ENCODE assay signal across 8 cellular contexts in genomic region chr6:142300758-142301251, GRCh38. TPM values are rescaled to one million over a fixed set of nuclear protein-coding genes. Genes with fewer than 3 reads are reported as not detected.
A peak's percentile ranks its signal among the peaks of the same experiment; 100 is the strongest.
DNase-seq lines count a peak whose midpoint lies in the region; ATAC-seq and TF ChIP-seq lines count a peak whose summit lies in the region.

No MANE protein-coding gene starts in this region.

- no peaks in the 10 kb centered on the region for H3K36me3 ChIP-seq in Caco-2 (ENCODE audit: control insufficient read depth, insufficient read depth, low read length)
- no peaks in the 10 kb centered on the region for H3K36me3 ChIP-seq in Peyer's patch

- intact Hi-C loops in Caco-2 (cut with micrococcal nuclease; ENCODE audit: unreplicated experiment) = loop anchor here (2.0 kb wide), 1 partner anchor 144 kb away; no protein-coding TSS in a partner anchor

- H3K9me3 ChIP-seq in Caco-2 (no peaks in the 10 kb centered on the region), Peyer's patch (no peaks in the 10 kb centered on the region)

- BruUV-seq in Caco-2 (replicated peaks; lab: Mats Ljungman, UMichigan) = TSS peak; percentile 56

- no peaks in the 10 kb centered on the region for H3K27me3 Mint-ChIP-seq in Caco-2 (ENCODE audit: insufficient read depth, unreplicated experiment)
- H3K27me3 Mint-ChIP-seq in nephron progenitor cell (ENCODE audit: low read depth, poor library complexity) = peaks cover 39% of the 10 kb centered on the region

- CTCF ChIA-PET in Caco-2 (lab: Charles Lee) = interaction anchor here (0.6 to 2.1 kb wide), 6 partner anchors 21 to 86 kb away, joined by 3 to 16 read pairs (median 4); no protein-coding TSS in a partner anchor

- no peak for TF ChIP-seq POLR2A in Peyer's patch (IDR thresholded peaks at IDR 0.05)

- H3K27ac ChIP-seq in Peyer's patch (peak overlapping the region in 2 of 4 donors; percentile 31 to 59), epithelial cell of prostate (peak overlapping the region; percentile 95)

- DNase-seq in Caco-2 (no peak), Peyer's patch (peak in 2 of 3 donors; percentile 57 to 74), epithelial cell of prostate (ENCODE audit: low read depth, low spot score) (peak; percentile 97), nephron progenitor cell (no peak), cerebellum (ENCODE audit: low spot score) (no peak)
- no peak for DNase-seq in stimulated activated CD4-positive, alpha-beta T cell treated with anti-CD3 and anti-CD28 coated beads, Interleukin-15, amount 100 ng/mL, for 24 hours

- H3K27me3 ChIP-seq in Caco-2 (replicated peaks; ENCODE audit: control insufficient read depth, insufficient read depth, low read length) (no peaks in the 10 kb centered on the region), Peyer's patch (no peaks in the 10 kb centered on the region)

- ATAC-seq in HG02870 (IDR thresholded peaks at IDR 0.05; ENCODE audit: unreplicated experiment) (no peak), GM21360 (IDR thresholded peaks at IDR 0.05; ENCODE audit: unreplicated experiment) (no peak)

- H3K4me3 Mint-ChIP-seq in Caco-2 (ENCODE audit: unreplicated experiment) (peak overlapping the region; percentile 92), nephron progenitor cell (peak overlapping the region; percentile 91)

- H3K4me1 Mint-ChIP-seq in Caco-2 (ENCODE audit: low read depth, unreplicated experiment) (peaks cover 41% of the 10 kb centered on the region), nephron progenitor cell (peaks cover 6% of the 10 kb centered on the region)

- H3K36me3 Mint-ChIP-seq in Caco-2 (ENCODE audit: insufficient read depth, unreplicated experiment) (peaks cover 5% of the 10 kb centered on the region), nephron progenitor cell (ENCODE audit: low read depth) (no peaks in the 10 kb centered on the region)

- TF ChIP-seq CTCF in Caco-2 (IDR thresholded peaks at IDR 0.05; ENCODE audit: insufficient read depth in 1 of 2, low read depth in 1 of 2, low read length in 1 of 2, severe bottlenecking in 1 of 2, unreplicated experiment in 1 of 2) (no peak), Peyer's patch (IDR thresholded peaks at IDR 0.05) (no peak), nephron progenitor cell (IDR thresholded peaks at IDR 0.05) (no peak)

- H3K27ac Mint-ChIP-seq in Caco-2 (ENCODE audit: unreplicated experiment) = peak overlapping the region; percentile 87
- no peak overlapping the region for H3K27ac Mint-ChIP-seq in nephron progenitor cell

- H3K9me3 Mint-ChIP-seq in Caco-2 (ENCODE audit: unreplicated experiment) (no peaks in the 10 kb centered on the region), nephron progenitor cell (no peaks in the 10 kb centered on the region)

- POLR2A ChIA-PET in Caco-2 (lab: Charles Lee) = interaction anchor here (0.9 to 2.1 kb wide), 2 partner anchors 9 to 59 kb away, joined by 3 to 8 read pairs; no protein-coding TSS in a partner anchor

- peaks cover 62% of the 10 kb centered on the region for H3K4me1 ChIP-seq in Caco-2
- H3K4me1 ChIP-seq in Peyer's patch = no peaks in the 10 kb centered on the region

- H3K4me3 ChIP-seq in Caco-2 (ENCODE audit: low read depth, low read length) = peak overlapping the region; percentile 68
- H3K4me3 ChIP-seq in Peyer's patch = peak overlapping the region in 2 of 4 donors; percentile 69 to 73

RNA-seq across cellular contexts. Expression of gene ADGRG6, which starts 1.0 kb away (rescaled TPM):
- 98.0 and 98.7 TPM in 2 replicates for total RNA-seq in Caco-2 (2022)
- 10 to 100 TPM; 15.7 to 43.3 (median 32.2) TPM for total RNA-seq in Peyer's patch
- 25.6 TPM for total RNA-seq in cerebellum

Comparison
In these comparisons a context has a peak if more than half of its experiments do, and no peak if none do; other contexts are left out.
1. DNase-seq: peak in Peyer's patch (2 of 3) and epithelial cell of prostate (single experiment); none in Caco-2 (0 of 2), nephron progenitor cell (single experiment), cerebellum (single experiment) and stimulated activated CD4-positive, alpha-beta T cell treated with anti-CD3 and anti-CD28 coated beads, Interleukin-15, amount 100 ng/mL, for 24 hours (single experiment).